ENCODE assay signal across 28 cellular contexts in the genomic region with DNA sequence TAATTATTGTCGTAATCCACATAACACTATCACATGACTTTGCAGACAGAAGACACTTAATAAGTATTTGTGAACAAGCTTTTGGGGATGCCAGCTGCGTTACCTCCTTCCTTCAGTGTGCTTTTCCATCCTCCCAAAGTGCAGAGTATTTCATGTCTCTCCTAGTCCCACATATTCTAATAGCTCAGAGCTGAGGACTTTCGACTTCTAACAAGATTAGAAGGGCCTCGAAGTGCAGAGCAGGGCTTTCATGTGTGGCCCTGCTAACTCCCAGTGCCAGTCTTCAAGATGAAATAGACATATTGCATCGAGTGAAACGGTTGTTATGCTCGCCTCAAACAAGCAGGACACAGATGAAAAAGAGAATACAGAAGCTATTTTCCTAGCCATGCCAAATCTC.
"Had no signal": no experiment of that assay in that cellular context is flagged by ENCODE, and none has a peak within 500 bp of the region (broad histone marks: within the 10 kb centered on the region; RNA-seq: fewer than 3 reads in every experiment).

No MANE protein-coding gene starts in this region.

- H3K27me3 Mint-ChIP-seq: stimulated activated naive CD8-positive, alpha-beta T cell treated with anti-CD3 and anti-CD28 coated beads, Interleukin-15, Interleukin-2, amounts not matched to agents 100 ng/mL and 50 ng/mL, for 24 hours had no signal

- H3K36me3 ChIP-seq: stomach, suprapubic skin, thoracic aorta, thyroid gland, tibial artery, transverse colon, upper lobe of left lung, upper lobe of right lung, uterus had no signal

- DNase-seq: stimulated activated CD4-positive, alpha-beta T cell treated with anti-CD3 and anti-CD28 coated beads, Interleukin-2, amount 100 ng/mL, for 48 hours; stimulated activated CD4-positive, alpha-beta T cell treated with anti-CD3 and anti-CD28 coated beads, Interleukin-4, amount 100 ng/mL, for 1 hour; stimulated activated CD4-positive, alpha-beta T cell treated with anti-CD3 and anti-CD28 coated beads, Interleukin-4, amount 100 ng/mL, for 24 hours; stimulated activated CD4-positive, alpha-beta T cell treated with anti-CD3 and anti-CD28 coated beads, Interleukin-4, amount 100 ng/mL, for 4 hours; stimulated activated CD8-positive, alpha-beta memory T cell treated with anti-CD3 and anti-CD28 coated beads, Interleukin-4, amount 100 ng/mL, for 48 hours; stimulated activated naive B cell treated with anti-CD40 and anti-IgM and Interleukin-4, amounts not matched to agents 10 μg/mL and 1 μg/mL and 100 μg/mL, for 72 hours; stimulated activated naive CD4-positive, alpha-beta T cell; stimulated activated naive CD4-positive, alpha-beta T cell treated with Interleukin-2 at 50 U/mL for 16 hours; stimulated activated naive CD8-positive, alpha-beta T cell treated with anti-CD3 and anti-CD28 coated beads, Interleukin-15, amount 100 ng/mL, for 72 hours; stimulated activated naive CD8-positive, alpha-beta T cell treated with anti-CD3 and anti-CD28 coated beads, Interleukin-15, Interleukin-2, amounts not matched to agents 100 U/mL and 50 U/mL, for 24 hours; stomach; substantia nigra; testis; thyroid gland; tibial artery; transverse colon; trophoblast cell; upper lobe of left lung; upper lobe of right lung; uterus had no signal

- FAIRE-seq: urothelium cell line had no signal

- H3K4me3 Mint-ChIP-seq: stimulated activated effector memory CD8-positive, alpha-beta T cell treated with anti-CD3 and anti-CD28 coated beads, Interleukin-12 subunit alpha, Interleukin-12 subunit beta, amount 100 ng/mL, for 72 hours; stimulated activated memory B cell treated with anti-CD40 and anti-IgM and Interleukin-4, amounts not matched to agents 10 μg/mL and 1 μg/mL and 100 μg/mL, for 72 hours; stimulated activated naive B cell treated with anti-CD40 and anti-IgM and Interleukin-4, amounts not matched to agents 10 μg/mL and 1 μg/mL and 100 μg/mL, for 72 hours; stimulated activated naive CD8-positive, alpha-beta T cell treated with anti-CD3 and anti-CD28 coated beads, Interleukin-15, amount 100 ng/mL, for 72 hours; stimulated activated naive CD8-positive, alpha-beta T cell treated with anti-CD3 and anti-CD28 coated beads, Interleukin-15, Interleukin-2, amounts not matched to agents 100 ng/mL and 50 ng/mL, for 24 hours; type B pancreatic cell had no signal

- ATAC-seq: stimulated activated effector memory CD8-positive, alpha-beta T cell treated with anti-CD3 and anti-CD28 coated beads, Interleukin-12 subunit alpha, Interleukin-12 subunit beta, amount 100 ng/mL, for 72 hours; stimulated activated memory B cell treated with anti-CD40 and anti-IgM and Interleukin-4, amounts not matched to agents 10 μg/mL and 1 μg/mL and 100 μg/mL, for 72 hours; stimulated activated naive B cell treated with anti-CD40 and anti-IgM and Interleukin-4, amounts not matched to agents 10 μg/mL and 1 μg/mL and 100 μg/mL, for 72 hours; stimulated activated naive CD8-positive, alpha-beta T cell treated with anti-CD3 and anti-CD28 coated beads, Interleukin-15, amount 100 ng/mL, for 72 hours; stimulated activated naive CD8-positive, alpha-beta T cell treated with anti-CD3 and anti-CD28 coated beads, Interleukin-15, Interleukin-2, amounts not matched to agents 100 U/mL and 50 U/mL, for 24 hours; upper lobe of right lung had no signal

- H3K27ac Mint-ChIP-seq: stimulated activated effector memory CD8-positive, alpha-beta T cell treated with anti-CD3 and anti-CD28 coated beads, Interleukin-12 subunit alpha, Interleukin-12 subunit beta, amount 100 ng/mL, for 72 hours; stimulated activated memory B cell treated with anti-CD40 and anti-IgM and Interleukin-4, amounts not matched to agents 10 μg/mL and 1 μg/mL and 100 μg/mL, for 72 hours; stimulated activated naive B cell treated with anti-CD40 and anti-IgM and Interleukin-4, amounts not matched to agents 10 μg/mL and 1 μg/mL and 100 μg/mL, for 72 hours; stimulated activated naive CD8-positive, alpha-beta T cell treated with anti-CD3 and anti-CD28 coated beads, Interleukin-15, amount 100 ng/mL, for 72 hours; stimulated activated naive CD8-positive, alpha-beta T cell treated with anti-CD3 and anti-CD28 coated beads, Interleukin-15, Interleukin-2, amounts not matched to agents 100 ng/mL and 50 ng/mL, for 24 hours; type B pancreatic cell had no signal

- H3K4me1 Mint-ChIP-seq: stimulated activated effector memory CD8-positive, alpha-beta T cell treated with anti-CD3 and anti-CD28 coated beads, Interleukin-12 subunit alpha, Interleukin-12 subunit beta, amount 100 ng/mL, for 72 hours; stimulated activated memory B cell treated with anti-CD40 and anti-IgM and Interleukin-4, amounts not matched to agents 10 μg/mL and 1 μg/mL and 100 μg/mL, for 72 hours; stimulated activated naive B cell treated with anti-CD40 and anti-IgM and Interleukin-4, amounts not matched to agents 10 μg/mL and 1 μg/mL and 100 μg/mL, for 72 hours; stimulated activated naive CD8-positive, alpha-beta T cell treated with anti-CD3 and anti-CD28 coated beads, Interleukin-15, amount 100 ng/mL, for 72 hours had no signal

- H3K27me3 ChIP-seq: stomach, suprapubic skin, testis, thyroid gland, tibial artery, tibial nerve, transverse colon, upper lobe of left lung, upper lobe of right lung, uterus had no signal

- H3K9me3 ChIP-seq: testis, thyroid gland, upper lobe of right lung, uterus had no signal

- H3K36me3 Mint-ChIP-seq: stimulated activated effector memory CD8-positive, alpha-beta T cell treated with anti-CD3 and anti-CD28 coated beads, Interleukin-12 subunit alpha, Interleukin-12 subunit beta, amount 100 ng/mL, for 72 hours; type B pancreatic cell had no signal

- H3K4me3 ChIP-seq: stomach, suprapubic skin, testis, thoracic aorta, thyroid gland, tibial artery, tibial nerve, transverse colon, upper lobe of left lung, upper lobe of right lung, uterus had no signal

- H3K27ac ChIP-seq: stomach, suprapubic skin, testis, thoracic aorta, thyroid gland, tibial artery, tibial nerve, upper lobe of left lung, upper lobe of right lung, uterus had no signal

- H3K4me1 ChIP-seq: stomach, suprapubic skin, testis, thyroid gland, tibial artery, tibial nerve, transverse colon, upper lobe of left lung, upper lobe of right lung, uterus had no signal
